In genomic region chr1:89206361-89206760, GRCh38 we compare ENCODE assay signal across 24 cellular contexts. TPM values are rescaled to one million over a fixed set of nuclear protein-coding genes. Genes with fewer than 3 reads are reported as not detected.
DNase-seq lines count a peak whose midpoint lies in the region; ATAC-seq, FAIRE-seq and TF ChIP-seq lines count a peak whose summit lies in the region.
"Had no signal": no experiment of that assay in that cellular context is flagged by ENCODE, and none has a peak within 500 bp of the region (broad histone marks: within the 10 kb centered on the region; RNA-seq: fewer than 3 reads in every experiment).

No MANE protein-coding gene starts in this region.

- H3K4me3 ChIP-seq in foreskin fibroblast (ENCODE audit: low read depth in 1 of 2, low read length in 2 of 2) = no peak overlapping the region
- H3K4me3 ChIP-seq: BLaER1, GM23338 had no signal

- TF ChIP-seq CTCF in foreskin fibroblast (IDR thresholded peaks at IDR 0.05; ENCODE audit: low read depth, low read length) = no peak

- no peaks in the 10 kb centered on the region for H3K27me3 Mint-ChIP-seq in memory B cell
- H3K27me3 Mint-ChIP-seq: CD4-positive, alpha-beta T cell; IgD-negative memory B cell had no signal

- ATAC-seq in memory B cell (ENCODE audit: low read depth) (peak; percentile 72), HG02973 (IDR thresholded peaks at IDR 0.05; ENCODE audit: unreplicated experiment) (no peak)
- ATAC-seq: GM23338, HCT116, Right ventricle myocardium inferior had no signal

- peaks cover 20% of the 10 kb centered on the region for H3K36me3 Mint-ChIP-seq in memory B cell

- no peak for TF ChIP-seq POLR2A in GM12891 (IDR thresholded peaks at IDR 0.05; ENCODE audit: low read depth, low read length)

- FAIRE-seq in GM12891 (lab: Jason Lieb, UNC) = no peak
- FAIRE-seq: RCC 7860 had no signal

- no peak overlapping the region for H3K27ac Mint-ChIP-seq in memory B cell
- H3K27ac Mint-ChIP-seq: CD4-positive, alpha-beta T cell; GM23338; T-helper 1 cell treated with Interleukin-12 subunit alpha and Interleukin-12 subunit beta and Interleukin-4 antibody, amounts not matched to agents 30 μg/mL and 1 μg/mL, for 36 hours had no signal

- peaks cover 15% of the 10 kb centered on the region for H3K9me3 Mint-ChIP-seq in memory B cell

- no peak overlapping the region for H3K4me3 Mint-ChIP-seq in memory B cell
- H3K4me3 Mint-ChIP-seq: CD4-positive, alpha-beta T cell; GM23338; T-helper 1 cell treated with Interleukin-12 subunit alpha and Interleukin-12 subunit beta and Interleukin-4 antibody, amounts not matched to agents 30 μg/mL and 1 μg/mL, for 36 hours had no signal

- DNase-seq in GM12891 (ENCODE audit: insufficient read length, low spot score) = no peak
- DNase-seq in MV-4-11 (lab: John Stamatoyannopoulos, UW) = peak; percentile 81
- DNase-seq in OCI-M1 (lab: John Stamatoyannopoulos, UW) = peak; percentile 42
- no peak for DNase-seq in memory B cell (ENCODE audit: low spot score in 2 of 2)
- no peak for DNase-seq in foreskin fibroblast
- DNase-seq in stimulated activated CD4-positive, alpha-beta T cell treated with anti-CD3 and anti-CD28 coated beads, Interleukin-12 subunit alpha, Interleukin-12 subunit beta, amount 100 ng/mL, for 4 hours = no peak
- DNase-seq: Caco-2; CD4-positive, alpha-beta T cell; DND-41; Karpas-422; NCI-H1092 treated with DMSO at 0.1 percent for 48 hours; NCI-H1436 treated with DMSO at 0.1 percent for 48 hours; NCI-H1930; NCI-H226; NCI-H524; NCI-H82 had no signal

- H3K4me1 Mint-ChIP-seq in memory B cell = peaks cover 5% of the 10 kb centered on the region
- H3K4me1 Mint-ChIP-seq: GM23338 had no signal

TF ChIP-seq in GM12891, 5 proteins besides CTCF, POLR2A, EP300 and RAD21:
- TF ChIP-seq SPI1 (IDR thresholded peaks at IDR 0.05; ENCODE audit: low read depth, low read length) (peak; percentile 68), PAX5 (IDR thresholded peaks at IDR 0.05; ENCODE audit: insufficient read depth, low read length, severe bottlenecking) (no peak), POU2F2 (IDR thresholded peaks at IDR 0.05; ENCODE audit: low read depth, low read length) (no peak), POLR2AphosphoS5 (IDR thresholded peaks at IDR 0.05; ENCODE audit: low read depth, low read length) (no peak), TAF1 (IDR thresholded peaks at IDR 0.05; ENCODE audit: low read depth, low read length) (no peak)

RNA-seq across cellular contexts. Expression of gene GBP4, which starts 7.6 kb away (rescaled TPM):
- polyA plus RNA-seq in GM12891 (2012; ENCODE audit: low read depth, missing spikeins) = 10.6 TPM
- polyA plus RNA-seq: GM23338 had no signal

RNA-seq across cellular contexts. Expression of gene GBP7, which starts 30.6 kb away (rescaled TPM):
- polyA plus RNA-seq in GM12891 (2012; ENCODE audit: low read depth, missing spikeins) = not detected
- polyA plus RNA-seq: GM23338, IgD-negative memory B cell had no signal

Comparison
In these comparisons a context has a peak if more than half of its experiments do, and no peak if none do; other contexts are left out.
1. DNase-seq: peak in MV-4-11 (single experiment) and OCI-M1 (single experiment); none in GM12891 (single experiment), memory B cell (0 of 2), foreskin fibroblast (0 of 2) and stimulated activated CD4-positive, alpha-beta T cell treated with anti-CD3 and anti-CD28 coated beads, Interleukin-12 subunit alpha, Interleukin-12 subunit beta, amount 100 ng/mL, for 4 hours (single experiment).